In genomic region chr22:34293324-34293723, GRCh38 we compare ENCODE assay signal across 3 cellular contexts.
"Had no signal": no experiment of that assay in that cellular context is flagged by ENCODE, and none has a peak within 500 bp of the region (broad histone marks: within the 10 kb centered on the region; RNA-seq: fewer than 3 reads in every experiment).

No MANE protein-coding gene starts in this region.

- H3K4me3 ChIP-seq: GM12878 had no signal

- ATAC-seq: GM12878 had no signal

- DNase-seq: GDM1, GF-D8 had no signal
